ENCODE assay signal across 24 cellular contexts in genomic region chr3:60841355-60841754, GRCh38.
DNase-seq lines count a peak whose midpoint lies in the region; ATAC-seq and TF ChIP-seq lines count a peak whose summit lies in the region.
"Had no signal": no experiment of that assay in that cellular context is flagged by ENCODE, and none has a peak within 500 bp of the region (broad histone marks: within the 10 kb centered on the region; RNA-seq: fewer than 3 reads in every experiment).

No MANE protein-coding gene starts in this region.

- no peak overlapping the region for H2AFZ ChIP-seq in smooth muscle cell (ENCODE audit: low read depth)

- no peak for ATAC-seq in upper lobe of left lung (ENCODE audit: low FRiP score in 2 of 2)
- ATAC-seq: activated CD4-positive, CD25-positive, alpha-beta regulatory T cell treated with anti-CD3 and anti-CD28 coated beads, Interleukin-2, amount 50 U/mL, for 24 hours; activated CD8-positive, alpha-beta T cell treated with anti-CD3 and anti-CD28 coated beads, Interleukin-2, amount 10 ng/mL, durations not matched to agents 7 days and 5 days had no signal

- 33% methylated on average over 2 of the region's 2 CpGs for WGBS in smooth muscle cell (ENCODE audit: low lambda C conversion rate)
- WGBS in upper lobe of left lung, 2 donors = 76 to 84% methylated on average over 2 of the region's 2 CpGs

- H3K27ac ChIP-seq in smooth muscle cell (ENCODE audit: low read depth) (peak overlapping the region; percentile 79), upper lobe of left lung (no peak overlapping the region)
- H3K27ac ChIP-seq: coronary artery, thyroid gland had no signal

- no peak overlapping the region for H3K9ac ChIP-seq in smooth muscle cell (ENCODE audit: low read depth)

- peak overlapping the region; percentile 52 for H3K4me2 ChIP-seq in smooth muscle cell

- H3K27me3 ChIP-seq in smooth muscle cell (ENCODE audit: low read depth) (no peaks in the 10 kb centered on the region), upper lobe of left lung (no peaks in the 10 kb centered on the region)
- H3K27me3 ChIP-seq: BE2C, thyroid gland had no signal

- TF ChIP-seq POLR2A in upper lobe of left lung (IDR thresholded peaks at IDR 0.05) = no peak

- no peak for TF ChIP-seq CTCF in astrocyte of the cerebellum (IDR thresholded peaks at IDR 0.05; ENCODE audit: low read depth, low read length, missing control alignments)
- TF ChIP-seq CTCF in smooth muscle cell (IDR thresholded peaks at IDR 0.05; ENCODE audit: borderline replicate concordance, insufficient read depth, poor library complexity, severe bottlenecking) = no peak
- no peak for TF ChIP-seq CTCF in upper lobe of left lung (IDR thresholded peaks at IDR 0.05)

- H3K9me3 ChIP-seq in smooth muscle cell (replicated peaks; ENCODE audit: low read depth) (no peaks in the 10 kb centered on the region), upper lobe of left lung (no peaks in the 10 kb centered on the region)
- H3K9me3 ChIP-seq: BE2C, thyroid gland had no signal

- in situ Hi-C loops in astrocyte of the cerebellum (cut with HindIII; ENCODE audit: low sequenced_read_pairs) = no loop called here

- H4K20me1 ChIP-seq in smooth muscle cell (ENCODE audit: low read depth) = no peaks in the 10 kb centered on the region

- no peak overlapping the region for H3K4me3 ChIP-seq in astrocyte of the cerebellum (ENCODE audit: low read depth, low read length)
- no peak overlapping the region for H3K4me3 ChIP-seq in smooth muscle cell
- H3K4me3 ChIP-seq in upper lobe of left lung = no peak overlapping the region
- H3K4me3 ChIP-seq: coronary artery, thyroid gland had no signal

- no peaks in the 10 kb centered on the region for H3K79me2 ChIP-seq in smooth muscle cell (ENCODE audit: low read depth)

- intact Hi-C loops in posterior cingulate gyrus (cut with DNase I) = no loop called here

- DNase-seq in HuH-7.5 (ENCODE audit: low spot score) (peak; percentile 3), astrocyte of the cerebellum (ENCODE audit: low read depth) (peak; percentile 8), iris pigment epithelial cell (ENCODE audit: low read depth) (peak; percentile 53), smooth muscle cell (lab: John Stamatoyannopoulos, UW; ENCODE audit: unreplicated experiment) (no peak), upper lobe of left lung (no peak), posterior cingulate gyrus (no peak), DMS53 treated with DMSO at 0.1 percent for 48 hours (lab: John Stamatoyannopoulos, UW; ENCODE audit: unreplicated experiment) (no peak)
- DNase-seq: activated CD8-positive, alpha-beta T cell treated with anti-CD3 and anti-CD28 coated beads, Interleukin-2, amount 10 ng/mL, durations not matched to agents 7 days and 5 days; activated naive CD4-positive, alpha-beta T cell; activated T-cell treated with anti-CD3 and anti-CD28 coated beads, Interleukin-2, amount 50 U/mL, for 1 hour; aorta; BE2C; COR-L47; foreskin fibroblast; hippocampal formation; naive B cell; NCI-H1417; NCI-H524 treated with DMSO at 0.1 percent for 48 hours; RPMI8226; stimulated activated naive CD4-positive, alpha-beta T cell; T-helper 9 cell; thyroid gland had no signal

- H3K36me3 ChIP-seq in smooth muscle cell (ENCODE audit: low read depth) (no peaks in the 10 kb centered on the region), upper lobe of left lung (no peaks in the 10 kb centered on the region)
- H3K36me3 ChIP-seq: BE2C, thyroid gland had no signal

- TF ChIP-seq EP300 in upper lobe of left lung (IDR thresholded peaks at IDR 0.05) = no peak

- H3F3A ChIP-seq in smooth muscle cell (ENCODE audit: low read depth) = peaks cover 6% of the 10 kb centered on the region

- H3K4me1 ChIP-seq in smooth muscle cell (ENCODE audit: low read depth) (peaks cover 12% of the 10 kb centered on the region), upper lobe of left lung (no peaks in the 10 kb centered on the region)
- H3K4me1 ChIP-seq: BE2C, thyroid gland had no signal

Comparison
In these comparisons a context has a peak if more than half of its experiments do, and no peak if none do; other contexts are left out.
1. DNase-seq: peak in HuH-7.5 (single experiment), astrocyte of the cerebellum (single experiment) and iris pigment epithelial cell (single experiment); none in smooth muscle cell (single experiment), upper lobe of left lung (0 of 2), posterior cingulate gyrus (0 of 10) and DMS53 treated with DMSO at 0.1 percent for 48 hours (single experiment).